ENCODE assay signal across 15 cellular contexts in the genomic region with DNA sequence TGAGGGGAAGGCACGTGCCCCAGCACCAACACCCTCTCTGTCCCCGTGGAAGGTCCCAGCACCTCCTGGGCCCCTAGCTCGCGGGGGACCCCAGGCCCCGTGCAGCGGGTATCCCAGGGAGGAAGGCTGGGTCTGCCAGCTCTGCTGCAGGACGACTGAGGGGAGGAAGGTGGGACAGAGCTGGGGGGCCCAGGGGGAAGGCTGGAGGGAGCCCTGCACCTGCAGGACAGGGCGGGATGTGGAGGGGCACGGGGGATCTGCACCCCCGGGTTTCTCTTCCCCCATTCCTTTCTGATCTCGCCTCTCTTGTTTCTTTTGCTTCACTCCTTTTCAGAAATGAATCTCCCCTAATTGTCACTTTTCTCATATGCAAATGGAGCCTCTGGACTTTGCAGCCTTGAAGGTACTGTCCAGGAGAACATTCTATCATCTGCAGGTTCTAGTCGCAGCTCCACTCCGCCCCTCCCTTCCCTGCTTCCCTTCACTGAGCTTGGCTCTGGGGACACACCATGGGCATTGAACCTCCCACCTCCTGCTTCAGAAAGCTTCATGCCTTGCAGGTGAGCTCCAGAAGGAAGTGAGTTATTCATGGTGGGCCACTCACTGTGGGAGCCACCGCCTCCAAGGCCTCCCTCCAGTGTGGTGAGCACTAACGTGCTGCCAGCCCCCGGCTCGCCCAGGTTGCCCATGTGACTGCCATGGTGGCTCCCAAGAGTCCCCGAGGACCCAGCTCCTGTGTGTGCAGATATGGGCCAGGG.
A peak's percentile ranks its signal among the peaks of the same experiment; 100 is the strongest.
DNase-seq lines count a peak whose midpoint lies in the region; ATAC-seq and TF ChIP-seq lines count a peak whose summit lies in the region.
"Had no signal": no experiment of that assay in that cellular context is flagged by ENCODE, and none has a peak within 500 bp of the region (broad histone marks: within the 10 kb centered on the region; RNA-seq: fewer than 3 reads in every experiment).

No MANE protein-coding gene starts in this region.

- peak overlapping the region; percentile 46 for H2AFZ ChIP-seq in MM.1S (ENCODE audit: low read length)

- in situ Hi-C loops in GM13977 (cut with MboI; ENCODE audit: low pct_unique_long_range_greater_than_20kb, low sequenced_read_pairs, unreplicated experiment) = no loop called here

- peaks cover 0 to 6% of the 10 kb centered on the region in 2 donors for H3K9me3 Mint-ChIP-seq in stimulated activated naive CD8-positive, alpha-beta T cell treated with anti-CD3 and anti-CD28 coated beads, Interleukin-15, amount 100 ng/mL, for 72 hours
- H3K9me3 Mint-ChIP-seq in central memory CD8-positive, alpha-beta T cell = no peaks in the 10 kb centered on the region
- H3K9me3 Mint-ChIP-seq in T-cell = no peaks in the 10 kb centered on the region

- H3K27ac ChIP-seq in MM.1S (ENCODE audit: low read length) (peak overlapping the region; percentile 97), upper lobe of right lung (peak overlapping the region; percentile 24)
- H3K27ac ChIP-seq: sigmoid colon, thoracic aorta had no signal

- no peaks in the 10 kb centered on the region for H3K9me2 ChIP-seq in MM.1S (replicated peaks; ENCODE audit: insufficient read depth, low read length)

- peaks cover 47% of the 10 kb centered on the region for H3K4me1 ChIP-seq in MM.1S (ENCODE audit: low read length)
- peaks cover 25% of the 10 kb centered on the region for H3K4me1 ChIP-seq in upper lobe of right lung

- peaks cover 25% of the 10 kb centered on the region for H3F3A ChIP-seq in MM.1S (ENCODE audit: insufficient read depth, low read length)

- H3K27me3 Mint-ChIP-seq in stimulated activated naive CD8-positive, alpha-beta T cell treated with anti-CD3 and anti-CD28 coated beads, Interleukin-15, amount 100 ng/mL, for 72 hours = no peaks in the 10 kb centered on the region
- no peaks in the 10 kb centered on the region for H3K27me3 Mint-ChIP-seq in central memory CD8-positive, alpha-beta T cell
- H3K27me3 Mint-ChIP-seq in T-cell = peaks cover 5 to 6% of the 10 kb centered on the region in 2 donors

- no peak for DNase-seq in stimulated activated naive CD8-positive, alpha-beta T cell treated with anti-CD3 and anti-CD28 coated beads, Interleukin-15, amount 100 ng/mL, for 72 hours
- no peak for DNase-seq in stimulated activated naive CD8-positive, alpha-beta T cell treated with anti-CD3 and anti-CD28 coated beads, Interleukin-15, Interleukin-2, amounts not matched to agents 100 U/mL and 50 U/mL, for 24 hours
- peak; percentile 43 for DNase-seq in MM.1S
- no peak for DNase-seq in central memory CD8-positive, alpha-beta T cell (ENCODE audit: low spot score in 2 of 2)
- no peak for DNase-seq in upper lobe of right lung
- no peak for DNase-seq in GM13977 (ENCODE audit: low spot score)
- no peak for DNase-seq in T-cell
- DNase-seq: activated CD4-positive, alpha-beta T cell treated with anti-CD3 and anti-CD28 coated beads, Interleukin-2, amount 50 U/mL, for 1 hour; amniotic stem cell; KG1; SIG-M5; sigmoid colon had no signal

- intact Hi-C loops in upper lobe of right lung (cut with DNase I) = no loop called here

- no peaks in the 10 kb centered on the region for H3K36me3 ChIP-seq in MM.1S (replicated peaks; ENCODE audit: insufficient read depth, low read length)
- H3K36me3 ChIP-seq in upper lobe of right lung = no peaks in the 10 kb centered on the region
- H3K36me3 ChIP-seq: sigmoid colon, thoracic aorta had no signal

- peak overlapping the region; percentile 96 for H3K4me2 ChIP-seq in MM.1S (ENCODE audit: low read depth, low read length)

- peaks cover 28% of the 10 kb centered on the region for H3K4me1 Mint-ChIP-seq in stimulated activated naive CD8-positive, alpha-beta T cell treated with anti-CD3 and anti-CD28 coated beads, Interleukin-15, amount 100 ng/mL, for 72 hours
- peaks cover 21% of the 10 kb centered on the region for H3K4me1 Mint-ChIP-seq in central memory CD8-positive, alpha-beta T cell
- H3K4me1 Mint-ChIP-seq in T-cell = peaks cover 13 to 28% (median 14%) of the 10 kb centered on the region in 3 donors

- H3K36me3 Mint-ChIP-seq in central memory CD8-positive, alpha-beta T cell (ENCODE audit: insufficient read depth) = peaks cover 2% of the 10 kb centered on the region
- no peaks in the 10 kb centered on the region for H3K36me3 Mint-ChIP-seq in T-cell

- peak overlapping the region; percentile 85 for H3K9ac ChIP-seq in MM.1S (ENCODE audit: low read length)

- no peaks in the 10 kb centered on the region for H4K20me1 ChIP-seq in MM.1S (ENCODE audit: insufficient read depth, low read length)

- peak overlapping the region in 1 of 2 donors; percentile 19 for H3K27ac Mint-ChIP-seq in stimulated activated naive CD8-positive, alpha-beta T cell treated with anti-CD3 and anti-CD28 coated beads, Interleukin-15, amount 100 ng/mL, for 72 hours
- no peak overlapping the region for H3K27ac Mint-ChIP-seq in central memory CD8-positive, alpha-beta T cell (ENCODE audit: low read depth)
- H3K27ac Mint-ChIP-seq in T-cell = no peak overlapping the region

- TF ChIP-seq CTCF in MM.1S (IDR thresholded peaks at IDR 0.05; ENCODE audit: low read length) (no peak), upper lobe of right lung (IDR thresholded peaks at IDR 0.05) (no peak), GM13977 (IDR thresholded peaks at IDR 0.05; ENCODE audit: extremely low read depth, insufficient read depth, missing control alignments) (no peak)

- H3K9me3 ChIP-seq in MM.1S (replicated peaks; ENCODE audit: insufficient read depth, low read length) (no peaks in the 10 kb centered on the region), upper lobe of right lung (no peaks in the 10 kb centered on the region)
- H3K9me3 ChIP-seq: mucosa of descending colon, sigmoid colon, thoracic aorta had no signal

- CTCF ChIA-PET in T-cell (lab: Charles Lee) = interaction anchor here (0.6 to 1.6 kb wide), 2 partner anchors 14 kb away, joined by 3 to 4 read pairs; no protein-coding TSS in a partner anchor

- POLR2A ChIA-PET in T-cell (lab: Charles Lee) = interaction anchor here in 1 of 2 donors (0.6 kb wide), 1 partner anchor 181 kb away, joined by 3 read pairs; no protein-coding TSS in a partner anchor

- H3K4me3 ChIP-seq in MM.1S (ENCODE audit: low read length) (peak overlapping the region; percentile 39), upper lobe of right lung (no peak overlapping the region)
- H3K4me3 ChIP-seq: mucosa of descending colon, sigmoid colon had no signal

- no peaks in the 10 kb centered on the region for H3K27me3 ChIP-seq in MM.1S (replicated peaks; ENCODE audit: insufficient read depth, low read length)
- H3K27me3 ChIP-seq in upper lobe of right lung = no peaks in the 10 kb centered on the region
- H3K27me3 ChIP-seq: sigmoid colon had no signal

- ATAC-seq in stimulated activated naive CD8-positive, alpha-beta T cell treated with anti-CD3 and anti-CD28 coated beads, Interleukin-15, amount 100 ng/mL, for 72 hours = peak; percentile 22
- ATAC-seq in stimulated activated naive CD8-positive, alpha-beta T cell treated with anti-CD3 and anti-CD28 coated beads, Interleukin-15, Interleukin-2, amounts not matched to agents 100 U/mL and 50 U/mL, for 24 hours = no peak
- no peak for ATAC-seq in central memory CD8-positive, alpha-beta T cell (replicated peaks; ENCODE audit: extremely low read depth, poor library complexity, severe bottlenecking)
- ATAC-seq in upper lobe of right lung (no peak), T-cell (replicated peaks in 1 of 4) (no peak), HG02678 (IDR thresholded peaks at IDR 0.05; ENCODE audit: unreplicated experiment) (no peak)

- H3K4me3 Mint-ChIP-seq in stimulated activated naive CD8-positive, alpha-beta T cell treated with anti-CD3 and anti-CD28 coated beads, Interleukin-15, amount 100 ng/mL, for 72 hours = peak overlapping the region in 1 of 2 donors; percentile 75
- peak overlapping the region; percentile 47 for H3K4me3 Mint-ChIP-seq in central memory CD8-positive, alpha-beta T cell
- peak overlapping the region in 1 of 3 donors; percentile 52 for H3K4me3 Mint-ChIP-seq in T-cell

- no peaks in the 10 kb centered on the region for H3K79me2 ChIP-seq in MM.1S (ENCODE audit: low read length)
